8 cellular contexts compared by ENCODE assay signal in the genomic region with DNA sequence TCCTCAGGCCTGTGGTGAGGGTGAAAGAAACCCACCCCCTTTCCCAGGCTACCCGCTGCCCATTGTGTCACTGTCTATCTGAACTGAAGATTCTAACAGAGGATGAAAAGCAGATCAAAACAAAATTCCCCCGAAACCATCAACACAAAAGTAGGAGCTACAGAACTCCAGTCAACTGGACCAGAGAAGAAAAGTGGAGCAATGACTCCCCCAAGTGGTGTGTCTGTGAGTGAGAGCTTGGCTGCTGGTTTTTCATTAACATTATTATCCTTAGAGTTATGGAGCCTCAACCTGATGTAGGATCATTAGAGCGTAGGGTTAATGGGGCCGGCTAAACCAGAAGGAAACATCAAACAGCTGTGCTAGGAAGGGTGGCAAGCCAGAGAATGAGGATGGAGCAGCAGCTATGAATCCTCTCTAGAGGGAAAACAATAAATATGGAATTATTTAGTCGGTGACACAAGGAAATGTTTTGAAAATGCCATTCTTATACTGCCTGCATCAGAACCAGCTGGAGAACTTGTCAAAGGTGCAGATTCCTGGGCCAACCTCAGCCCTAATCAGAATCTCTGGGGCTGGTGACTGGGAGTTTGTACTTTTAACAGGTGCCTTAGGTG. TPM values are rescaled to one million over a fixed set of nuclear protein-coding genes. Genes with fewer than 3 reads are reported as not detected.
DNase-seq lines count a peak whose midpoint lies in the region; ATAC-seq and TF ChIP-seq lines count a peak whose summit lies in the region.

No MANE protein-coding gene starts in this region.

- no peak for TF ChIP-seq POLR2A in stomach (IDR thresholded peaks at IDR 0.05)

- H3K9me3 ChIP-seq in right cardiac atrium (ENCODE audit: control insufficient read depth, low read length) (no peaks in the 10 kb centered on the region), stomach (no peaks in the 10 kb centered on the region)

- H3K27ac Mint-ChIP-seq in activated naive CD8-positive, alpha-beta T cell treated with anti-CD3 and anti-CD28 coated beads, Interleukin-2, amount 50 U/mL, for 24 hours = no peak overlapping the region

- H3K4me1 Mint-ChIP-seq in activated naive CD8-positive, alpha-beta T cell treated with anti-CD3 and anti-CD28 coated beads, Interleukin-2, amount 50 U/mL, for 24 hours = peaks cover 3% of the 10 kb centered on the region

- no peaks in the 10 kb centered on the region for H3K36me3 ChIP-seq in stomach

- H3K4me3 Mint-ChIP-seq in activated naive CD8-positive, alpha-beta T cell treated with anti-CD3 and anti-CD28 coated beads, Interleukin-2, amount 50 U/mL, for 24 hours = no peak overlapping the region

- H3K9me3 Mint-ChIP-seq in activated naive CD8-positive, alpha-beta T cell treated with anti-CD3 and anti-CD28 coated beads, Interleukin-2, amount 50 U/mL, for 24 hours = no peaks in the 10 kb centered on the region

- DNase-seq in GM04504 (ENCODE audit: low read depth) (peak; percentile 48), NCI-H146 treated with DMSO at 0.1 percent for 48 hours (lab: John Stamatoyannopoulos, UW; ENCODE audit: unreplicated experiment) (peak; percentile 22), amygdala (lab: John Stamatoyannopoulos, UW) (peak in 42 of 56 donors; percentile 4 to 80 (median 21)), right cardiac atrium (no peak), stomach (peak; percentile 65)
- no peak for DNase-seq in activated naive CD8-positive, alpha-beta T cell treated with anti-CD3 and anti-CD28 coated beads, Interleukin-2, amount 50 U/mL, for 24 hours

- WGBS in right cardiac atrium = 48% methylated on average over 5 of the region's 5 CpGs
- WGBS in stomach, 5 donors = 26 to 47% (median 33%) methylated on average over 5 of the region's 5 CpGs

- H3K4me3 ChIP-seq in right cardiac atrium (ENCODE audit: low read length) = no peak overlapping the region
- H3K4me3 ChIP-seq in stomach = no peak overlapping the region

- no peak for TF ChIP-seq EP300 in stomach (IDR thresholded peaks at IDR 0.05)

- H3K27me3 ChIP-seq in right cardiac atrium (ENCODE audit: control insufficient read depth, insufficient read depth) (no peaks in the 10 kb centered on the region), stomach (peaks cover 0 to 12% (median 0%) of the 10 kb centered on the region in 3 donors)

- no peaks in the 10 kb centered on the region for H3K4me1 ChIP-seq in right cardiac atrium (ENCODE audit: control insufficient read depth, insufficient read depth, low read length)
- H3K4me1 ChIP-seq in stomach = peaks cover 0 to 17% (median 3%) of the 10 kb centered on the region in 4 donors

- peak in 5 of 7 experiments; percentile 48 to 77 (median 52) for TF ChIP-seq CTCF in stomach (IDR thresholded peaks at IDR 0.05)

- H3K36me3 Mint-ChIP-seq in activated naive CD8-positive, alpha-beta T cell treated with anti-CD3 and anti-CD28 coated beads, Interleukin-2, amount 50 U/mL, for 24 hours (ENCODE audit: low read depth) = no peaks in the 10 kb centered on the region

- H3K27me3 Mint-ChIP-seq in activated naive CD8-positive, alpha-beta T cell treated with anti-CD3 and anti-CD28 coated beads, Interleukin-2, amount 50 U/mL, for 24 hours = peaks cover 6% of the 10 kb centered on the region

- ATAC-seq in right cardiac atrium (peak; percentile 53 to 69), GM19023 (IDR thresholded peaks at IDR 0.05; ENCODE audit: unreplicated experiment) (no peak), HG03025 (IDR thresholded peaks at IDR 0.05; ENCODE audit: low FRiP score, unreplicated experiment) (no peak)
- no peak for ATAC-seq in activated naive CD8-positive, alpha-beta T cell treated with anti-CD3 and anti-CD28 coated beads, Interleukin-2, amount 50 U/mL, for 24 hours

- no peak overlapping the region for H3K27ac ChIP-seq in right cardiac atrium (ENCODE audit: low read length)
- H3K27ac ChIP-seq in stomach = peak overlapping the region in 4 of 5 donors; percentile 9 to 63 (median 38)

- intact Hi-C loops in right cardiac atrium (cut with DNase I) = no loop called here
- intact Hi-C loops in stomach (cut with DNase I; ENCODE audit: low total_unique reads) = no loop called here

RNA-seq across cellular contexts. Expression of gene AKR1B1, which starts 38.3 kb away (rescaled TPM):
- 100 to 1,000 TPM; 133 to 191 (median 159) TPM for total RNA-seq in right cardiac atrium
- 211 TPM for polyA plus RNA-seq in right cardiac atrium
- 100 to 1,000 TPM in 1 of 5 donors, 10 to 100 TPM in 2, 1 to 10 TPM in 2; 2.9 to 186 (median 24.6) TPM for total RNA-seq in stomach
- 100 to 1,000 TPM in 2 of 3 donors, 10 to 100 TPM in 1; 25.8 to 139 (median 104) TPM for polyA plus RNA-seq in stomach

Comparison
In these comparisons a context has a peak if more than half of its experiments do, and no peak if none do; other contexts are left out.
1. DNase-seq: peak in GM04504 (single experiment), NCI-H146 treated with DMSO at 0.1 percent for 48 hours (single experiment), amygdala (42 of 56) and stomach (single experiment); none in right cardiac atrium (0 of 3) and activated naive CD8-positive, alpha-beta T cell treated with anti-CD3 and anti-CD28 coated beads, Interleukin-2, amount 50 U/mL, for 24 hours (single experiment).
2. ATAC-seq: peak in right cardiac atrium (2 of 2); none in GM19023 (single experiment), HG03025 (single experiment) and activated naive CD8-positive, alpha-beta T cell treated with anti-CD3 and anti-CD28 coated beads, Interleukin-2, amount 50 U/mL, for 24 hours (single experiment).